In the genomic region with DNA sequence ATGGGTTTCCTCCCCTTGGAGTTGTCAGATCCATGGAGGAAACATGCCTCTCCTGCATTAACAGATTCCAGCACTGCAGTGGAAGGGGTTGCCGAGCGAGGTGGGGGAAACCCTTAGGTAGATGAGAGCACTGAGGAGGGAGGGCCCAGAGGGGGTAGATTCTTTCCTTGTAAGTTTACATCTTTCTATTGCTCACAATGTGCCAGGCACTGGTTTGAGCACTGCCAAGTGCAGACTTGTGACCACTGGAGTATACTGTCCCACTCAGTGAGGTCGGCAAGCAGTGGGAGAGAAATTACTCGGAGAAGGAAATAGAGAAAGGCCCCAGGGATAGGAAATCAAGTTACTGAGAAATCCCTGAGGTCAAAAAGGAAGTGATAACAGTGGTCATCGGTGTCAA, we compare ENCODE assay signal across 15 cellular contexts. TPM values are rescaled to one million over a fixed set of nuclear protein-coding genes. Genes with fewer than 3 reads are reported as not detected.
DNase-seq lines count a peak whose midpoint lies in the region; FAIRE-seq and TF ChIP-seq lines count a peak whose summit lies in the region.
"Had no signal": no experiment of that assay in that cellular context is flagged by ENCODE, and none has a peak within 500 bp of the region (broad histone marks: within the 10 kb centered on the region; RNA-seq: fewer than 3 reads in every experiment).

No MANE protein-coding gene starts in this region.

- peaks cover 33% of the 10 kb centered on the region for H3K4me1 ChIP-seq in PC-9 (replicated peaks; ENCODE audit: insufficient read depth)
- H3K4me1 ChIP-seq in hepatocyte (ENCODE audit: insufficient read depth), result peaks cover 7% of the 10 kb centered on the region
- H3K4me1 ChIP-seq in trophoblast cell (ENCODE audit: control insufficient read depth in 1 of 2, insufficient read depth in 2 of 2, low read length in 2 of 2), result peaks cover 17 to 22% of the 10 kb centered on the region in 2 experiments
- H3K4me1 ChIP-seq in adrenal gland (replicated peaks in 1 of 2), result no peaks in the 10 kb centered on the region

- H2AK5ac ChIP-seq in trophoblast cell (ENCODE audit: low read length), result peak overlapping the region; percentile 68

- H3K27me3 ChIP-seq in PC-9 (ENCODE audit: insufficient read depth, low read depth) (no peaks in the 10 kb centered on the region), hepatocyte (no peaks in the 10 kb centered on the region), trophoblast cell (ENCODE audit: insufficient read depth, low read length) (no peaks in the 10 kb centered on the region), adrenal gland (no peaks in the 10 kb centered on the region)

- H3K9me2 ChIP-seq in PC-9 (ENCODE audit: insufficient read depth) (no peaks in the 10 kb centered on the region), hepatocyte (replicated peaks; ENCODE audit: insufficient read depth) (no peaks in the 10 kb centered on the region)

- H3K27ac ChIP-seq in PC-9 (peak overlapping the region; percentile 95), hepatocyte (peak overlapping the region; percentile 84), trophoblast cell (ENCODE audit: low read depth, low read length) (peak overlapping the region; percentile 86), adrenal gland (no peak overlapping the region)

- no peak overlapping the region for H3K9ac ChIP-seq in trophoblast cell (ENCODE audit: low read length)

- intact Hi-C loops in PC-9 (cut with micrococcal nuclease; ENCODE audit: unreplicated experiment) (loop anchor here (2.0 kb wide), 1 partner anchor 27 kb away; no protein-coding TSS in a partner anchor), adrenal gland (cut with DNase I) (no loop called here)

- H3K9me3 ChIP-seq in PC-9 (ENCODE audit: insufficient read depth, low read depth) (no peaks in the 10 kb centered on the region), hepatocyte (ENCODE audit: low read depth) (no peaks in the 10 kb centered on the region), trophoblast cell (ENCODE audit: insufficient read depth, low read depth, low read length) (peaks cover 4% of the 10 kb centered on the region), adrenal gland (replicated peaks in 1 of 3) (no peaks in the 10 kb centered on the region)

- H3F3A ChIP-seq in PC-9 (ENCODE audit: insufficient read depth, low read depth), result peaks cover 18% of the 10 kb centered on the region

- CTCF ChIA-PET in PC-9 (lab: Charles Lee), result no interaction called here

- peak overlapping the region; percentile 61 for H4K8ac ChIP-seq in trophoblast cell (ENCODE audit: low read depth, low read length)

- peak overlapping the region; percentile 67 for H3K4ac ChIP-seq in trophoblast cell (ENCODE audit: low read depth, low read length)

- FAIRE-seq in GM12892 (lab: Jason Lieb, UNC), result no peak
- FAIRE-seq: A204.1, HepG2, HTR-8/SVneo had no signal

- H2AFZ ChIP-seq in PC-9 (0 out of 2 replicates have a peak overlapping the region, but pooled peaks have one; percentile 19), hepatocyte (no peak overlapping the region), trophoblast cell (ENCODE audit: insufficient read depth, low read length, poor library complexity) (no peak overlapping the region)

- POLR2A ChIA-PET in PC-9 (lab: Charles Lee; ENCODE audit: unreplicated experiment), result no interaction called here

- 69% methylated on average over 5 of the region's 5 CpGs for WGBS in hepatocyte (ENCODE audit: low lambda C conversion rate, missing lambda C conversion rate)
- no CpG with 5 or more reads among the region's 5 CpGs for WGBS in trophoblast cell (ENCODE audit: extremely low coverage, insufficient coverage, insufficient read length)
- 67 to 82% (median 76%) methylated on average over 5 of the region's 5 CpGs for WGBS in adrenal gland, 4 donors

- H3K4me3 ChIP-seq in PC-9 (no peak overlapping the region), hepatocyte (no peak overlapping the region), trophoblast cell (ENCODE audit: low read depth, low read length) (no peak overlapping the region), adrenal gland (no peak overlapping the region)
- H3K4me3 ChIP-seq: GM23338 had no signal

- TF ChIP-seq POLR2A in adrenal gland (IDR thresholded peaks at IDR 0.05) (no peak), GM12892 (IDR thresholded peaks at IDR 0.05; ENCODE audit: low read depth, low read length) (no peak)

- peak overlapping the region; percentile 83 for H3K18ac ChIP-seq in trophoblast cell (ENCODE audit: low read length)

- H3K79me2 ChIP-seq in PC-9 (ENCODE audit: low read depth) (no peaks in the 10 kb centered on the region), hepatocyte (no peaks in the 10 kb centered on the region), trophoblast cell (ENCODE audit: control insufficient read depth, insufficient read depth, low read length, poor library complexity) (peaks cover 3% of the 10 kb centered on the region)

- peak overlapping the region; percentile 76 for H4K91ac ChIP-seq in trophoblast cell (ENCODE audit: low read depth, low read length)

- H2BK120ac ChIP-seq in trophoblast cell (ENCODE audit: insufficient read depth, low read length, poor library complexity), result peak overlapping the region; percentile 74

- DNase-seq in PC-9 (no peak), hepatocyte (ENCODE audit: low spot score) (no peak), trophoblast cell (no peak), NCI-H446 treated with DMSO at 0.1 percent for 48 hours (lab: John Stamatoyannopoulos, UW) (no peak), adrenal gland (no peak), NCI-H345 treated with DMSO at 0.1 percent for 48 hours (lab: John Stamatoyannopoulos, UW; ENCODE audit: unreplicated experiment) (no peak), GM12892 (ENCODE audit: insufficient read length) (no peak)
- DNase-seq: CD4-positive, alpha-beta memory T cell; DND-41; GDM1; H9 had no signal

- H3K23ac ChIP-seq in trophoblast cell (ENCODE audit: low read length), result no peak overlapping the region

- peak overlapping the region; percentile 14 for H3K14ac ChIP-seq in trophoblast cell (ENCODE audit: low read length)

- TF ChIP-seq CTCF in PC-9 (conservative IDR thresholded peaks at IDR 0.05), result no peak
- no peak for TF ChIP-seq CTCF in hepatocyte (IDR thresholded peaks at IDR 0.05; ENCODE audit: poor library complexity)
- TF ChIP-seq CTCF in adrenal gland (IDR thresholded peaks at IDR 0.05), result no peak

- peak overlapping the region; percentile 93 for H2BK12ac ChIP-seq in trophoblast cell (ENCODE audit: low read length)

- H3K36me3 ChIP-seq in PC-9 (ENCODE audit: low read depth) (no peaks in the 10 kb centered on the region), hepatocyte (replicated peaks; ENCODE audit: insufficient read depth, low read depth) (no peaks in the 10 kb centered on the region), trophoblast cell (ENCODE audit: control insufficient read depth in 1 of 2, insufficient read depth in 2 of 2, low read length in 2 of 2) (no peaks in the 10 kb centered on the region), adrenal gland (replicated peaks in 1 of 2) (no peaks in the 10 kb centered on the region)

- no peak overlapping the region for H4K12ac ChIP-seq in trophoblast cell (ENCODE audit: low read depth, low read length)

- peaks cover 24% of the 10 kb centered on the region for H3K79me1 ChIP-seq in trophoblast cell (ENCODE audit: low read length)

- H3K4me2 ChIP-seq in PC-9 (peak overlapping the region; percentile 59), hepatocyte (no peak overlapping the region), trophoblast cell (ENCODE audit: low read length) (no peak overlapping the region)
- H3K4me2 ChIP-seq: GM23338 had no signal

- H2BK5ac ChIP-seq in trophoblast cell (ENCODE audit: low read depth, low read length, poor library complexity), result peak overlapping the region; percentile 80

- no TSS peak for BruUV-seq in PC-9 (replicated peaks; lab: Mats Ljungman, UMichigan)

- no peaks in the 10 kb centered on the region for H4K20me1 ChIP-seq in PC-9 (ENCODE audit: insufficient read depth)
- H4K20me1 ChIP-seq in hepatocyte (ENCODE audit: insufficient read depth, poor library complexity, severe bottlenecking), result no peaks in the 10 kb centered on the region

RNA-seq across cellular contexts. Expression of a gene that starts 27.8 kb away (rescaled TPM):
- total RNA-seq in PC-9 (2021) (19.7 and 34.5 TPM in 2 replicates), hepatocyte (1.2 and 1.7 TPM in 2 replicates), adrenal gland (1 to 10 TPM in 1 of 8 donors, under 1 TPM in 6, not detected in 1; 0.11 to 3.6 (median 0.83) TPM)
- polyA plus RNA-seq in hepatocyte (0.36 and 6.8 TPM in 2 replicates), adrenal gland (under 1 TPM; 0.10 to 0.22 (median 0.16) TPM)
- polyA plus RNA-seq in trophoblast cell (2013), result 7.5 and 8.3 TPM in 2 replicates
- 22.3 TPM for polyA plus RNA-seq in GM12892 (2012; ENCODE audit: missing spikeins)
- total RNA-seq: HepG2 had no signal

Comparison
In these comparisons a context has a peak if more than half of its experiments do, and no peak if none do; other contexts are left out.
1. H3K27ac ChIP-seq: peak in PC-9 (single experiment), hepatocyte (single experiment) and trophoblast cell (single experiment); none in adrenal gland (0 of 5).